Comparison of ENCODE assay signal across 17 cellular contexts in genomic region chr2:74424139-74424992, GRCh38. TPM values are rescaled to one million over a fixed set of nuclear protein-coding genes. Genes with fewer than 3 reads are reported as not detected.
DNase-seq lines count a peak whose midpoint lies in the region; ATAC-seq, FAIRE-seq and TF ChIP-seq lines count a peak whose summit lies in the region.
"Had no signal": no experiment of that assay in that cellular context is flagged by ENCODE, and none has a peak within 500 bp of the region (broad histone marks: within the 10 kb centered on the region; RNA-seq: fewer than 3 reads in every experiment).

No MANE protein-coding gene starts in this region.

- no peak overlapping the region for H3K27ac Mint-ChIP-seq in stimulated activated naive CD8-positive, alpha-beta T cell treated with anti-CD3 and anti-CD28 coated beads, Interleukin-15, amount 100 ng/mL, for 72 hours
- H3K27ac Mint-ChIP-seq: activated CD4-positive, alpha-beta T cell treated with anti-CD3 and anti-CD28 coated beads for 36 hours; CD8-positive, alpha-beta T cell had no signal

- FAIRE-seq in bronchial epithelial cell (lab: Jason Lieb, UNC) (no peak), H54 (lab: Jason Lieb, UNC) (no peak)

- H3K4me3 ChIP-seq in H7 (ENCODE audit: insufficient read depth, low read depth, low read length) = no peak overlapping the region
- H3K4me3 ChIP-seq in bronchial epithelial cell (ENCODE audit: low read depth, low read length) = no peak overlapping the region
- H3K4me3 ChIP-seq: PC-9, SK-N-MC had no signal

- H3K9me3 Mint-ChIP-seq in stimulated activated naive CD8-positive, alpha-beta T cell treated with anti-CD3 and anti-CD28 coated beads, Interleukin-15, amount 100 ng/mL, for 72 hours = no peaks in the 10 kb centered on the region
- H3K9me3 Mint-ChIP-seq: CD8-positive, alpha-beta T cell had no signal

- TF ChIP-seq POLR2A in H54 (IDR thresholded peaks at IDR 0.05; ENCODE audit: low read depth, low read length) = no peak

- DNase-seq in H7 (peak; percentile 38), bronchial epithelial cell (ENCODE audit: low read depth) (peak; percentile 63), myocyte (ENCODE audit: low read depth) (peak; percentile 20), H54 (ENCODE audit: insufficient read length, low spot score) (no peak), NCI-H1092 treated with DMSO at 0.1 percent for 48 hours (lab: John Stamatoyannopoulos, UW) (no peak), NCI-H82 treated with DMSO at 0.1 percent for 48 hours (lab: John Stamatoyannopoulos, UW; ENCODE audit: unreplicated experiment) (no peak)
- no peak for DNase-seq in stimulated activated naive CD8-positive, alpha-beta T cell treated with anti-CD3 and anti-CD28 coated beads, Interleukin-15, amount 100 ng/mL, for 72 hours
- DNase-seq: activated CD4-positive, alpha-beta T cell treated with anti-CD3 and anti-CD28 coated beads for 36 hours; activated gamma-delta T cell treated with Interleukin-2 at 50 U/mL for 16 hours; CD8-positive, alpha-beta T cell; NCI-H1105; NCI-H524 treated with DMSO at 0.1 percent for 48 hours; PC-9; stimulated activated naive CD4-positive, alpha-beta T cell had no signal

- H3K36me3 ChIP-seq in H7 (replicated peaks; ENCODE audit: control insufficient read depth, insufficient read depth, low read length) = peaks cover 23% of the 10 kb centered on the region
- H3K36me3 ChIP-seq in bronchial epithelial cell (ENCODE audit: control insufficient read depth, insufficient read depth, low read length) = peaks cover 8% of the 10 kb centered on the region

- no peaks in the 10 kb centered on the region for H3K27me3 Mint-ChIP-seq in stimulated activated naive CD8-positive, alpha-beta T cell treated with anti-CD3 and anti-CD28 coated beads, Interleukin-15, amount 100 ng/mL, for 72 hours
- H3K27me3 Mint-ChIP-seq: activated CD4-positive, alpha-beta T cell treated with anti-CD3 and anti-CD28 coated beads for 36 hours had no signal

- H3K27me3 ChIP-seq in H7 (ENCODE audit: control insufficient read depth, insufficient read depth, low read length) (peaks cover 8% of the 10 kb centered on the region; the same call in 1 of the 2 replicates), bronchial epithelial cell (ENCODE audit: control insufficient read depth, insufficient read depth, low read length) (no peaks in the 10 kb centered on the region)

- peaks cover 35% of the 10 kb centered on the region for H3K4me1 Mint-ChIP-seq in stimulated activated naive CD8-positive, alpha-beta T cell treated with anti-CD3 and anti-CD28 coated beads, Interleukin-15, amount 100 ng/mL, for 72 hours

- no peak for ATAC-seq in stimulated activated naive CD8-positive, alpha-beta T cell treated with anti-CD3 and anti-CD28 coated beads, Interleukin-15, amount 100 ng/mL, for 72 hours
- ATAC-seq: activated CD4-positive, alpha-beta T cell treated with anti-CD3 and anti-CD28 coated beads for 36 hours; CD8-positive, alpha-beta T cell; HCT116 had no signal

- H3K4me3 Mint-ChIP-seq in stimulated activated naive CD8-positive, alpha-beta T cell treated with anti-CD3 and anti-CD28 coated beads, Interleukin-15, amount 100 ng/mL, for 72 hours = no peak overlapping the region

- peak overlapping the region; percentile 22; the same call in 1 of the 2 replicates for H3K27ac ChIP-seq in 22Rv1
- H3K27ac ChIP-seq: PC-9, SK-N-MC had no signal

- TF ChIP-seq CTCF in 22Rv1 (IDR thresholded peaks at IDR 0.05) (no peak), bronchial epithelial cell (IDR thresholded peaks at IDR 0.05; ENCODE audit: insufficient read depth, low read length, severe bottlenecking) (no peak)

RNA-seq across cellular contexts. Expression of gene WDR54, which starts 2.8 kb away (rescaled TPM):
- 38.0 and 55.5 TPM in 2 replicates for total RNA-seq in H7 (2014; rRNA removed; shearing (Covaris generic))
- 26.9 and 31.6 TPM in 2 replicates for total RNA-seq in bronchial epithelial cell
- total RNA-seq in myocyte = 7.8 TPM in 2 replicates
- 22.6 TPM for polyA plus RNA-seq in myocyte (2012)

RNA-seq across cellular contexts. Expression of gene C2orf81, which starts 2.9 kb away (rescaled TPM):
- total RNA-seq in H7 (2014; rRNA removed; shearing (Covaris generic)) = 0.83 and 1.6 TPM in 2 replicates
- total RNA-seq in bronchial epithelial cell (0.26 TPM in 2 replicates), myocyte (0.26 and 1.4 TPM in 2 replicates)
- 1.9 TPM for polyA plus RNA-seq in myocyte (2012)

RNA-seq across cellular contexts. Expression of gene RTKN, which starts 17.4 kb away (rescaled TPM):
- total RNA-seq in H7 (2014; rRNA removed; shearing (Covaris generic)) = 93.4 and 107 TPM in 2 replicates
- 22.1 and 24.1 TPM in 2 replicates for total RNA-seq in bronchial epithelial cell
- 43.3 and 56.6 TPM in 2 replicates for total RNA-seq in myocyte
- 32.8 TPM for polyA plus RNA-seq in myocyte (2012)

RNA-seq across cellular contexts. Expression of gene INO80B, which starts 30.5 kb away (rescaled TPM):
- 9.6 and 11.3 TPM in 2 replicates for total RNA-seq in H7 (2014; rRNA removed; shearing (Covaris generic))
- total RNA-seq in bronchial epithelial cell (13.7 and 26.6 TPM in 2 replicates), myocyte (20.0 and 30.8 TPM in 2 replicates)
- polyA plus RNA-seq in myocyte (2012) = 40.0 TPM

RNA-seq across cellular contexts. Expression of gene WBP1, which starts 33.9 kb away (rescaled TPM):
- 81.0 and 88.9 TPM in 2 replicates for total RNA-seq in H7 (2014; rRNA removed; shearing (Covaris generic))
- total RNA-seq in bronchial epithelial cell = 31.1 and 50.3 TPM in 2 replicates
- total RNA-seq in myocyte = 68.4 and 75.4 TPM in 2 replicates
- polyA plus RNA-seq in myocyte (2012) = 182 TPM

Comparison
In these comparisons a context has a peak if more than half of its experiments do, and no peak if none do; other contexts are left out.
1. DNase-seq: peak in H7 (single experiment), bronchial epithelial cell (single experiment) and myocyte (single experiment); none in stimulated activated naive CD8-positive, alpha-beta T cell treated with anti-CD3 and anti-CD28 coated beads, Interleukin-15, amount 100 ng/mL, for 72 hours (0 of 2), H54 (single experiment), NCI-H1092 treated with DMSO at 0.1 percent for 48 hours (single experiment) and NCI-H82 treated with DMSO at 0.1 percent for 48 hours (single experiment).